ENCODE assay signal across 31 cellular contexts in the genomic region with DNA sequence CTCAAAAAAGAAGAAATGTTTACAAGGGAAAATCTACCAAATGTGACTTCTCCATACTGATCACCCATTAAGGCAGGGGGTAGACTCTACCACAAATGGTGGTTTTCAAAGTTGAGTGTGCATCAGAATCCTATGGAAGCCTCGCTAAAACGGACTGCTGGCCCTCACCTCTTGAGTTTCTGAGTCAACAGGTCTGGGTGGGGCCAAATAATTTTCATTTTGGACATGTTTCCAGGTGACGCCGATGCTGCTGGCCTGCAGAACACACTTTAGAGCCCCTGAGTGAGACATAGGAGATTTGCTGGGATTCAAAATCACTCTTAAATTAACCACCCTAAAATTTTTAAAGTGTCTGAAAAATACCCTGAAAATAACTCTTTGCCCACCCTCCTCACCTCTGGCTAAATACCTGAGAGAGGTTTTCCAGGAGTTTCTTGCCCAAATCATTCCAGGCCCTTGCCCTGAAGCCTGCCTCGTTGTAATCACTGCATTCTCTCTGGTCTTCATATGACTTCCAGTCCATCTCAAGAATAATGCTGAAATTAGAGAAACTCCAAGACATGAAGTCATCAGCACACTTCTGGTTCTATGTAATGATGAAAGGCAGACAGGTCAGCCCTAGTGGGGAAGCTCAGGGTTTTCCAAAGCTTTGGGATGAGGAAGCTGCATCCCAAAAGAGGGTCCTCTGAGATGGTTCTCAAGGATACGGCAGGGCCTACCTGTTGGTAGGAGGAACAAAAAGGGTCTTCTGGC. TPM values are rescaled to one million over a fixed set of nuclear protein-coding genes. Genes with fewer than 3 reads are reported as not detected.
DNase-seq lines count a peak whose midpoint lies in the region; TF ChIP-seq lines count a peak whose summit lies in the region.
"Had no signal": no experiment of that assay in that cellular context is flagged by ENCODE, and none has a peak within 500 bp of the region (broad histone marks: within the 10 kb centered on the region; RNA-seq: fewer than 3 reads in every experiment).

No MANE protein-coding gene starts in this region.

- H3K23ac ChIP-seq in trophoblast cell (ENCODE audit: low read length) = no peak overlapping the region

- no peak for TF ChIP-seq EP300 in transverse colon (IDR thresholded peaks at IDR 0.05; ENCODE audit: low read depth)

- peak overlapping the region in 3 of 4 donors; percentile 32 to 79 (median 71) for H3K27ac ChIP-seq in Peyer's patch
- peak overlapping the region; percentile 22 to 74 (median 69) for H3K27ac ChIP-seq in esophagus squamous epithelium
- H3K27ac ChIP-seq in trophoblast cell (ENCODE audit: low read depth, low read length) = no peak overlapping the region
- peak overlapping the region; percentile 79 to 86 (median 84) for H3K27ac ChIP-seq in transverse colon
- H3K27ac ChIP-seq: GM23248, KMS-11 had no signal

- no peak overlapping the region for H4K91ac ChIP-seq in trophoblast cell (ENCODE audit: low read depth, low read length)

- H2BK5ac ChIP-seq in trophoblast cell (ENCODE audit: low read depth, low read length, poor library complexity) = no peak overlapping the region

- H3K27me3 Mint-ChIP-seq in Caco-2 (ENCODE audit: insufficient read depth, unreplicated experiment) = no peaks in the 10 kb centered on the region
- H3K27me3 Mint-ChIP-seq: type B pancreatic cell had no signal

- H3K79me2 ChIP-seq in trophoblast cell (ENCODE audit: control insufficient read depth, insufficient read depth, low read length, poor library complexity) = no peaks in the 10 kb centered on the region

- no peak overlapping the region for H3K14ac ChIP-seq in trophoblast cell (ENCODE audit: low read length)

- H3K27me3 ChIP-seq in Peyer's patch (no peaks in the 10 kb centered on the region), esophagus squamous epithelium (no peaks in the 10 kb centered on the region), trophoblast cell (ENCODE audit: insufficient read depth, low read length) (no peaks in the 10 kb centered on the region), transverse colon (no peaks in the 10 kb centered on the region), Caco-2 (replicated peaks; ENCODE audit: control insufficient read depth, insufficient read depth, low read length) (no peaks in the 10 kb centered on the region)
- H3K27me3 ChIP-seq: gastrocnemius medialis, ovary had no signal

- no peak overlapping the region for H2BK120ac ChIP-seq in trophoblast cell (ENCODE audit: insufficient read depth, low read length, poor library complexity)

- CTCF ChIA-PET in Caco-2 (lab: Charles Lee) = interaction anchor here (0.6 to 1.0 kb wide), 2 partner anchors 67 to 1478 kb away, joined by 3 to 5 read pairs; no protein-coding TSS in a partner anchor

- WGBS in esophagus squamous epithelium, 2 donors = 73 to 89% methylated on average over 5 to 6 of the region's 6 CpGs
- no CpG with 5 or more reads among the region's 6 CpGs for WGBS in trophoblast cell (ENCODE audit: extremely low coverage, insufficient coverage, insufficient read length)
- 59 to 67% methylated on average over 3 to 6 of the region's 6 CpGs for WGBS in transverse colon (ENCODE audit: low coverage in 1 of 2), 2 donors

- no peak overlapping the region for H3K4ac ChIP-seq in trophoblast cell (ENCODE audit: low read depth, low read length)

- DNase-seq in Peyer's patch (no peak), esophagus squamous epithelium (lab: John Stamatoyannopoulos, UW) (no peak), trophoblast cell (peak; percentile 71 to 85), transverse colon (no peak), D341Med (ENCODE audit: low spot score) (no peak), RPMI8226 (no peak), Caco-2 (no peak)
- DNase-seq: activated CD4-positive, alpha-beta T cell treated with anti-CD3 and anti-CD28 coated beads for 48 hours; activated CD8-positive, alpha-beta memory T cell treated with anti-CD3 and anti-CD28 coated beads for 24 hours; activated effector memory CD4-positive, alpha-beta T cell treated with Interleukin-2 at 50 U/mL for 16 hours; activated naive CD8-positive, alpha-beta T cell treated with anti-CD3 and anti-CD28 coated beads, Interleukin-2, amount 10 ng/mL, durations not matched to agents 7 days and 5 days; Calu3; central memory CD4-positive, alpha-beta T cell; dermis blood vessel endothelial cell; GM23248; NCI-H146; NCI-H446 treated with DMSO at 0.1 percent for 48 hours; nephron progenitor cell; OCI-M1; stimulated activated CD4-positive, alpha-beta T cell treated with anti-CD3 and anti-CD28 coated beads, Interleukin-15, amount 100 ng/mL, for 24 hours; stimulated activated naive CD4-positive, alpha-beta T cell had no signal

- peak overlapping the region; percentile 35 for H2BK12ac ChIP-seq in trophoblast cell (ENCODE audit: low read length)

- POLR2A ChIA-PET in Caco-2 (lab: Charles Lee) = no interaction called here

- H3K9me3 ChIP-seq in Peyer's patch = no peaks in the 10 kb centered on the region
- H3K9me3 ChIP-seq in esophagus squamous epithelium = no peaks in the 10 kb centered on the region
- no peaks in the 10 kb centered on the region for H3K9me3 ChIP-seq in trophoblast cell (ENCODE audit: insufficient read depth, low read depth, low read length)
- H3K9me3 ChIP-seq in transverse colon = no peaks in the 10 kb centered on the region
- H3K9me3 ChIP-seq in Caco-2 = peaks cover 15% of the 10 kb centered on the region
- H3K9me3 ChIP-seq: gastrocnemius medialis, ovary had no signal

- no peak overlapping the region for H3K4me3 Mint-ChIP-seq in Caco-2 (ENCODE audit: unreplicated experiment)
- H3K4me3 Mint-ChIP-seq: activated naive CD8-positive, alpha-beta T cell treated with anti-CD3 and anti-CD28 coated beads, Interleukin-2, amount 10 ng/mL, durations not matched to agents 7 days and 5 days; CD14-positive monocyte; mesothelial cell of epicardium; nephron progenitor cell; T-helper 2 cell treated with Interferon-gamma antibody and Interleukin-4, amounts not matched to agents 5 μg/mL and 100 μg/mL, for 36 hours; type B pancreatic cell had no signal

- no peak overlapping the region for H3K4me2 ChIP-seq in trophoblast cell (ENCODE audit: low read length)
- H3K4me2 ChIP-seq: KMS-11 had no signal

- no peak overlapping the region for H3K18ac ChIP-seq in trophoblast cell (ENCODE audit: low read length)

- H3K4me3 ChIP-seq in Peyer's patch (no peak overlapping the region), esophagus squamous epithelium (no peak overlapping the region), trophoblast cell (ENCODE audit: low read depth, low read length) (no peak overlapping the region), transverse colon (no peak overlapping the region), Caco-2 (ENCODE audit: low read depth, low read length) (no peak overlapping the region)
- H3K4me3 ChIP-seq: gastrocnemius medialis, GM23248, ovary had no signal

- peaks cover 8% of the 10 kb centered on the region for H3K79me1 ChIP-seq in trophoblast cell (ENCODE audit: low read length)

- peaks cover 59% of the 10 kb centered on the region for H3K9me3 Mint-ChIP-seq in Caco-2 (ENCODE audit: unreplicated experiment)
- H3K9me3 Mint-ChIP-seq: activated naive CD8-positive, alpha-beta T cell treated with anti-CD3 and anti-CD28 coated beads, Interleukin-2, amount 10 ng/mL, durations not matched to agents 7 days and 5 days; mesothelial cell of epicardium; T-helper 2 cell treated with Interferon-gamma antibody and Interleukin-4, amounts not matched to agents 5 μg/mL and 100 μg/mL, for 36 hours; type B pancreatic cell had no signal

- intact Hi-C loops in esophagus squamous epithelium (cut with DNase I) (no loop called here), transverse colon (cut with DNase I; ENCODE audit: low total_unique reads) (loop anchor here (10.0 kb wide), 1 partner anchor 435 kb away; no protein-coding TSS in a partner anchor), Caco-2 (cut with micrococcal nuclease; ENCODE audit: unreplicated experiment) (no loop called here)

- peaks cover 22% of the 10 kb centered on the region for H3K4me1 Mint-ChIP-seq in Caco-2 (ENCODE audit: low read depth, unreplicated experiment)
- H3K4me1 Mint-ChIP-seq: activated naive CD8-positive, alpha-beta T cell treated with anti-CD3 and anti-CD28 coated beads, Interleukin-2, amount 10 ng/mL, durations not matched to agents 7 days and 5 days had no signal

- no peaks in the 10 kb centered on the region for H3K36me3 ChIP-seq in Peyer's patch
- H3K36me3 ChIP-seq in esophagus squamous epithelium = no peaks in the 10 kb centered on the region
- H3K36me3 ChIP-seq in trophoblast cell (ENCODE audit: control insufficient read depth in 1 of 2, insufficient read depth in 2 of 2, low read length in 2 of 2) = no peaks in the 10 kb centered on the region
- H3K36me3 ChIP-seq in transverse colon = no peaks in the 10 kb centered on the region
- H3K36me3 ChIP-seq in Caco-2 (ENCODE audit: control insufficient read depth, insufficient read depth, low read length) = no peaks in the 10 kb centered on the region; the same call in none of the 2 replicates
- H3K36me3 ChIP-seq: gastrocnemius medialis, ovary had no signal

- no peak for TF ChIP-seq POLR2A in Peyer's patch (IDR thresholded peaks at IDR 0.05)
- TF ChIP-seq POLR2A in esophagus squamous epithelium (IDR thresholded peaks at IDR 0.05) = no peak
- no peak for TF ChIP-seq POLR2A in transverse colon (IDR thresholded peaks at IDR 0.05)

- H2AFZ ChIP-seq in trophoblast cell (ENCODE audit: insufficient read depth, low read length, poor library complexity) = no peak overlapping the region
- H2AFZ ChIP-seq: GM23248 had no signal

- H3K4me1 ChIP-seq in Peyer's patch (peaks cover 0 to 36% (median 0%) of the 10 kb centered on the region in 4 donors), esophagus squamous epithelium (peaks cover 3 to 65% (median 16%) of the 10 kb centered on the region in 3 donors), trophoblast cell (ENCODE audit: control insufficient read depth in 1 of 2, insufficient read depth in 2 of 2, low read length in 2 of 2) (peaks cover 9% of the 10 kb centered on the region in 2 experiments), transverse colon (peaks cover 0 to 65% (median 43%) of the 10 kb centered on the region in 4 donors), Caco-2 (peaks cover 25% of the 10 kb centered on the region)
- H3K4me1 ChIP-seq: gastrocnemius medialis had no signal

- TF ChIP-seq CTCF in Peyer's patch (IDR thresholded peaks at IDR 0.05) (no peak), esophagus squamous epithelium (IDR thresholded peaks at IDR 0.05) (no peak), transverse colon (IDR thresholded peaks at IDR 0.05) (no peak), Caco-2 (IDR thresholded peaks at IDR 0.05; ENCODE audit: insufficient read depth in 1 of 2, low read depth in 1 of 2, low read length in 1 of 2, severe bottlenecking in 1 of 2, unreplicated experiment in 1 of 2) (no peak)

- no peak overlapping the region for H2AK5ac ChIP-seq in trophoblast cell (ENCODE audit: low read length)

- H4K12ac ChIP-seq in trophoblast cell (ENCODE audit: low read depth, low read length) = no peak overlapping the region

- in situ Hi-C loops in transverse colon (cut with MboI; ENCODE audit: low pct_ligation_motif_present in 1 of 4, low pct_unique_long_range_greater_than_20kb in 1 of 4, low sequenced_read_pairs in 3 of 4) = loop anchor here in 2 of 4 donors (10.0 to 25.0 kb wide), 2 partner anchors 423 to 435 kb away; no protein-coding TSS in a partner anchor

- H3K27ac Mint-ChIP-seq in Caco-2 (ENCODE audit: unreplicated experiment) = no peak overlapping the region
- H3K27ac Mint-ChIP-seq: activated naive CD8-positive, alpha-beta T cell treated with anti-CD3 and anti-CD28 coated beads, Interleukin-2, amount 10 ng/mL, durations not matched to agents 7 days and 5 days; mesothelial cell of epicardium; T-helper 2 cell treated with Interferon-gamma antibody and Interleukin-4, amounts not matched to agents 5 μg/mL and 100 μg/mL, for 36 hours had no signal

- no peak overlapping the region for H3K9ac ChIP-seq in trophoblast cell (ENCODE audit: low read length)
- H3K9ac ChIP-seq: GM23248, KMS-11 had no signal

- no peak overlapping the region for H4K8ac ChIP-seq in trophoblast cell (ENCODE audit: low read depth, low read length)

- BruUV-seq in Caco-2 (replicated peaks; lab: Mats Ljungman, UMichigan) = no TSS peak

- H3K36me3 Mint-ChIP-seq in Caco-2 (ENCODE audit: insufficient read depth, unreplicated experiment) = peaks cover 28% of the 10 kb centered on the region
- H3K36me3 Mint-ChIP-seq: activated naive CD8-positive, alpha-beta T cell treated with anti-CD3 and anti-CD28 coated beads, Interleukin-2, amount 10 ng/mL, durations not matched to agents 7 days and 5 days; CD14-positive monocyte; mesothelial cell of epicardium; type B pancreatic cell had no signal

RNA-seq across cellular contexts. Expression of gene C9orf152, which starts 18.2 kb away (rescaled TPM):
- total RNA-seq in Peyer's patch (10 to 100 TPM in 2 of 4 donors, 1 to 10 TPM in 2; 9.2 to 12.8 (median 10.9) TPM), esophagus squamous epithelium (1 to 10 TPM in 1 of 4 donors, under 1 TPM in 3; 0.41 to 3.4 (median 0.81) TPM), transverse colon (10 to 100 TPM in 3 of 4 donors, 1 to 10 TPM in 1; 9.7 to 31.4 (median 16.7) TPM), Caco-2 (2022) (0.36 and 0.42 TPM in 2 replicates)
- polyA plus RNA-seq in trophoblast cell (2013) = 0.05 and 0.06 TPM in 2 replicates
- total RNA-seq: activated naive CD8-positive, alpha-beta T cell treated with anti-CD3 and anti-CD28 coated beads, Interleukin-2, amount 10 ng/mL, durations not matched to agents 7 days and 5 days; dermis blood vessel endothelial cell; gastrocnemius medialis; GM23248; HT1080; left ventricle myocardium superior; mesothelial cell of epicardium; Right ventricle myocardium superior had no signal
- polyA plus RNA-seq: CD14-positive monocyte, GM23248 had no signal

Comparison
In these comparisons a context has a peak if more than half of its experiments do, and no peak if none do; other contexts are left out.
1. DNase-seq: peak in trophoblast cell (2 of 2); none in Peyer's patch (0 of 3), esophagus squamous epithelium (single experiment), transverse colon (single experiment), D341Med (single experiment), RPMI8226 (single experiment) and Caco-2 (0 of 2).